In the genomic region with DNA sequence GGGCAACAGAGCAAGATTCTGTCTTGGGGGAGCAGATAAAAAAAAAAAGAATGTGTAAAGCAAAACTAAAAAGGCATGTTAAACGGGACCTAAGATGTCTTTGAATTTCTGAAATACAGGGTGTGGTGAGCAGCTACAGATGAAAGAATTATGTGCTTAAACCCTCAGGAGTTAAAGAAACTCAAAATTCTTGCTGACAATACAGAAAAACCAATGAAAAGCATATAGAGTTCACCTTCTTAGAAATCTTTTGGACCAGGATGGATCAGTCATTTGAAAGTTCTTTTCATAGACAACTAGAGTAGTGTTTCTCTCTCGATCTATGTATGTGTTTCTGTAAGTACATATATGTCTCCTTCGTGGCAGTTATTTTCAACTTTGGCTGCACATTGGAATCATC, we compare ENCODE assay signal across 25 cellular contexts.
"Had no signal": no experiment of that assay in that cellular context is flagged by ENCODE, and none has a peak within 500 bp of the region (broad histone marks: within the 10 kb centered on the region; RNA-seq: fewer than 3 reads in every experiment).

No MANE protein-coding gene starts in this region.

- H3K27ac ChIP-seq: brain microvascular endothelial cell, SK-N-MC had no signal

- H3K4me3 ChIP-seq: SK-N-MC had no signal

- FAIRE-seq: astrocyte had no signal

- ATAC-seq: activated CD4-positive, CD25-positive, alpha-beta regulatory T cell treated with anti-CD3 and anti-CD28 coated beads, Interleukin-2, amount 50 U/mL, for 24 hours; activated CD8-positive, alpha-beta T cell treated with anti-CD3 and anti-CD28 coated beads for 36 hours; activated naive CD4-positive, alpha-beta T cell treated with anti-CD3 and anti-CD28 coated beads, Interleukin-2, amount 50 U/mL, for 72 hours; activated naive CD8-positive, alpha-beta T cell treated with anti-CD3 and anti-CD28 coated beads, Interleukin-2, amount 50 U/mL, for 24 hours; Right ventricle myocardium inferior; T-cell had no signal

- H3K27me3 ChIP-seq: brain microvascular endothelial cell had no signal

- DNase-seq: activated CD4-positive, alpha-beta T cell treated with anti-CD3 and anti-CD28 coated beads for 4 hours; activated CD8-positive, alpha-beta memory T cell treated with anti-CD3 and anti-CD28 coated beads, Interleukin-2, amount 50 U/mL, for 4 hours; activated CD8-positive, alpha-beta T cell treated with anti-CD3 and anti-CD28 coated beads for 36 hours; activated effector memory CD4-positive, alpha-beta T cell treated with anti-CD3 and anti-CD28 coated beads, Interleukin-2, amount 50 U/mL, for 16 hours; activated naive CD4-positive, alpha-beta T cell treated with Interleukin-2 at 50 U/mL for 16 hours; activated naive CD8-positive, alpha-beta T cell treated with anti-CD3 and anti-CD28 coated beads, Interleukin-2, amount 50 U/mL, for 24 hours; amniotic stem cell; brain microvascular endothelial cell; Kasumi-1; KBM-7; NCI-H1105 treated with DMSO at 0.1 percent for 48 hours; NCI-H1436 treated with DMSO at 0.1 percent for 48 hours; NCI-H187 treated with DMSO at 0.1 percent for 48 hours; NCI-H2171; NCI-H2227 treated with DMSO at 0.1 percent for 48 hours; NCI-H510A; NCI-H526 treated with DMSO at 0.1 percent for 48 hours; NCI-H82; RPMI8226; T-cell had no signal
